22 cellular contexts compared by ENCODE assay signal in the genomic region with DNA sequence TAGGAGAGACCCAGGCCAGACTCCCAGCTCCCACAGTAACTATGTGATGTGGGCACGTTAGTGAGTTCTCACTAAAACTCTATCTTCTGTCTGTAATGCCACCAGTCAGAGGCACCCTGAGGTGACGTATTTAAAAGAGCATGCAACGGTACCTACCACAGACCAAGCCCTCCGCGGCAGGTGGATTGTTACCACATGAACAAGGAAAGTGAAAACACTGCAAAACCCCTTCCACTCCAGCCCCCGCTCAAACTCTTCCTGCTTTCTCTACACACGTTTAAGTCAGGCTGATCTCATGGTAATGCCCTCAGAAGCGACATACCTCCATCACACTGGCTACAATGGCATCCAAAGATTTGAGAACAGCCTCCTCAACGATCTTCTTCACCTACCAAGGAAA. TPM values are rescaled to one million over a fixed set of nuclear protein-coding genes. Genes with fewer than 3 reads are reported as not detected.
DNase-seq lines count a peak whose midpoint lies in the region; ATAC-seq, FAIRE-seq and TF ChIP-seq lines count a peak whose summit lies in the region.
"Had no signal": no experiment of that assay in that cellular context is flagged by ENCODE, and none has a peak within 500 bp of the region (broad histone marks: within the 10 kb centered on the region; RNA-seq: fewer than 3 reads in every experiment).

No MANE protein-coding gene starts in this region.

- no peak for ATAC-seq in GM21619 (IDR thresholded peaks at IDR 0.05; ENCODE audit: unreplicated experiment)
- ATAC-seq: foreskin keratinocyte, lower lobe of right lung had no signal

- peaks cover 26% of the 10 kb centered on the region for H3K36me3 Mint-ChIP-seq in activated naive CD4-positive, alpha-beta T cell treated with anti-CD3 and anti-CD28 coated beads for 36 hours (ENCODE audit: low read depth)

- peak overlapping the region; percentile 64 for H3K27ac Mint-ChIP-seq in activated naive CD4-positive, alpha-beta T cell treated with anti-CD3 and anti-CD28 coated beads for 36 hours
- H3K27ac Mint-ChIP-seq: brain had no signal

- H3K27me3 Mint-ChIP-seq in activated naive CD4-positive, alpha-beta T cell treated with anti-CD3 and anti-CD28 coated beads for 36 hours (ENCODE audit: low read depth) = no peaks in the 10 kb centered on the region
- H3K27me3 Mint-ChIP-seq: brain had no signal

- DNase-seq in activated naive CD4-positive, alpha-beta T cell treated with anti-CD3 and anti-CD28 coated beads for 36 hours = peak; percentile 40
- no peak for DNase-seq in activated naive CD4-positive, alpha-beta T cell treated with Interleukin-2 at 50 U/mL for 16 hours
- DNase-seq in activated T-cell treated with anti-CD3 and anti-CD28 coated beads, Interleukin-2, amount 50 U/mL, for 1 hour = peak; percentile 31
- DNase-seq in bronchial epithelial cell (ENCODE audit: low read depth) (no peak), NCI-H1436 treated with DMSO at 0.1 percent for 48 hours (lab: John Stamatoyannopoulos, UW) (no peak), NCI-H2227 treated with DMSO at 0.1 percent for 48 hours (lab: John Stamatoyannopoulos, UW) (no peak)
- DNase-seq in stimulated activated CD8-positive, alpha-beta memory T cell treated with anti-CD3 and anti-CD28 coated beads, Interleukin-7, amount 100 ng/mL, for 4 hours (ENCODE audit: low read depth in 2 of 2) = peak; percentile 4 to 31
- DNase-seq: activated gamma-delta T cell, C1 segment of cervical spinal cord, dermis blood vessel endothelial cell, foreskin keratinocyte, GOT3, hippocampal formation, islet precursor cell, lower lobe of right lung, NCI-H1105 treated with DMSO at 0.1 percent for 48 hours, NCI-H526 treated with DMSO at 0.1 percent for 48 hours, testis had no signal

- peak; percentile 55 for FAIRE-seq in bronchial epithelial cell (lab: Jason Lieb, UNC)
- FAIRE-seq: TTC549 had no signal

- H3K4me3 Mint-ChIP-seq in activated naive CD4-positive, alpha-beta T cell treated with anti-CD3 and anti-CD28 coated beads for 36 hours = no peak overlapping the region
- H3K4me3 Mint-ChIP-seq: brain had no signal

- intact Hi-C loops in activated naive CD4-positive, alpha-beta T cell treated with anti-CD3 and anti-CD28 coated beads for 36 hours (cut with micrococcal nuclease) = loop anchor here (10.0 kb wide), 1 partner anchor 134 kb away; no protein-coding TSS in a partner anchor

- no peak for TF ChIP-seq CTCF in bronchial epithelial cell (IDR thresholded peaks at IDR 0.05; ENCODE audit: insufficient read depth, low read length, severe bottlenecking)

- CTCF ChIA-PET in activated naive CD4-positive, alpha-beta T cell treated with anti-CD3 and anti-CD28 coated beads for 36 hours (lab: Charles Lee) = interaction anchor here (0.6 kb wide), 1 partner anchor 26 kb away, joined by 3 read pairs; no protein-coding TSS in a partner anchor

- H3K4me3 ChIP-seq in bronchial epithelial cell (ENCODE audit: low read depth, low read length) = no peak overlapping the region
- H3K4me3 ChIP-seq: lower lobe of right lung, testis had no signal

- no peaks in the 10 kb centered on the region for H3K27me3 ChIP-seq in bronchial epithelial cell (ENCODE audit: control insufficient read depth, insufficient read depth, low read length)
- H3K27me3 ChIP-seq: foreskin keratinocyte, testis had no signal

- peaks cover 13% of the 10 kb centered on the region for H3K36me3 ChIP-seq in bronchial epithelial cell (ENCODE audit: control insufficient read depth, insufficient read depth, low read length)

- peaks cover 12% of the 10 kb centered on the region for H3K4me1 Mint-ChIP-seq in activated naive CD4-positive, alpha-beta T cell treated with anti-CD3 and anti-CD28 coated beads for 36 hours (ENCODE audit: low read depth)
- H3K4me1 Mint-ChIP-seq: brain had no signal

- H3K9me3 Mint-ChIP-seq in activated naive CD4-positive, alpha-beta T cell treated with anti-CD3 and anti-CD28 coated beads for 36 hours = no peaks in the 10 kb centered on the region
- H3K9me3 Mint-ChIP-seq: brain had no signal

RNA-seq across cellular contexts. Expression of gene SERPIND1, which starts 36.7 kb away (rescaled TPM):
- not detected for total RNA-seq in activated naive CD4-positive, alpha-beta T cell treated with anti-CD3 and anti-CD28 coated beads for 36 hours
- not detected in 2 replicates for total RNA-seq in bronchial epithelial cell
- total RNA-seq: dermis blood vessel endothelial cell, foreskin keratinocyte, osteoblast had no signal

RNA-seq across cellular contexts. Expression of gene PI4KA, which starts 48.0 kb away (rescaled TPM):
- total RNA-seq in activated naive CD4-positive, alpha-beta T cell treated with anti-CD3 and anti-CD28 coated beads for 36 hours = 10 to 100 TPM; 55.0 to 63.7 TPM
- total RNA-seq in bronchial epithelial cell = 9.5 and 12.3 TPM in 2 replicates

RNA-seq across cellular contexts. Expression of gene SNAP29, which starts 48.2 kb away (rescaled TPM):
- 10 to 100 TPM; 22.1 to 24.2 TPM for total RNA-seq in activated naive CD4-positive, alpha-beta T cell treated with anti-CD3 and anti-CD28 coated beads for 36 hours
- 3.7 and 6.3 TPM in 2 replicates for total RNA-seq in bronchial epithelial cell

Comparison
In these comparisons a context has a peak if more than half of its experiments do, and no peak if none do; other contexts are left out.
1. DNase-seq: peak in activated naive CD4-positive, alpha-beta T cell treated with anti-CD3 and anti-CD28 coated beads for 36 hours (single experiment), activated T-cell treated with anti-CD3 and anti-CD28 coated beads, Interleukin-2, amount 50 U/mL, for 1 hour (single experiment) and stimulated activated CD8-positive, alpha-beta memory T cell treated with anti-CD3 and anti-CD28 coated beads, Interleukin-7, amount 100 ng/mL, for 4 hours (2 of 2); none in activated naive CD4-positive, alpha-beta T cell treated with Interleukin-2 at 50 U/mL for 16 hours (single experiment), bronchial epithelial cell (single experiment), NCI-H1436 treated with DMSO at 0.1 percent for 48 hours (single experiment) and NCI-H2227 treated with DMSO at 0.1 percent for 48 hours (single experiment).